In the genomic region with DNA sequence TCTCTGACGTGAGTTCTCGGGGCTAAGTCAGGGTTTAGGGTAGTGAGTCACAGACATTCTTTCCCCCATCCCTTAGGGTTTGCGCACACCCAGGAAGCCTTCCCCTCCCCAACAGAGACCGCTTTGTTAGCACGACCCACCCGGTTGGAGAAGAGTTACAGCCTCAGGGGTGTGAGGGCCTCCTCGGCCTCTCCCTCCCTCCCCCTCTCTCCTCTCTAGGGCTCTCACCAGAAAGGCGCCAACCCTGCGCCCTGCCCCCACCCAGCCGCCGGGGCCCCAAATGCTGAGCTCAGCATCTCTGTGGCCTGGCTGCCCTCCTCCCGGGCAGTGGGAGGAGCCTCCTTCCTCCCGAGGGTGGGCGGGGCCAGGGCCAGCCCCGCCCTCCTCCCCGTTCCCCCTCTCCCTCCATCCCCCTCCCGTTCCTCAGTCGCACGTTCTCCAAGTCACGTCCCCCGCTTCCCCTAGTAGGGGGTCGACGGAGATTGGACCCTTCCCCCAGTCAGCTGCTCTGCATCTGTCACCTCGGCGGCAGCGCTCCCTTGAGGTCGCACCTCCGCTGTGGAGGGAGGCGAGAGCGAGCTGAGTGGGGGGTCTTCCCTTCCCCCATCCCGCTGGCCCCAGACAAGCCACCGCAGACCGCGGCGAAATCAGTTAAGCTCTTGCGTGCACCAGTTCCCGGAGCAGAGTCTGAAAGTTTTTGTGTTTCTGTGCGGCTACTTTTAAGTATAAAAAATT, we compare ENCODE assay signal across 8 cellular contexts. TPM values are rescaled to one million over a fixed set of nuclear protein-coding genes. Genes with fewer than 3 reads are reported as not detected.
DNase-seq lines count a peak whose midpoint lies in the region; ATAC-seq and TF ChIP-seq lines count a peak whose summit lies in the region.

No MANE protein-coding gene starts in this region.

- H3K4me1 ChIP-seq in naive thymus-derived CD4-positive, alpha-beta T cell (ENCODE audit: control insufficient read depth in 2 of 2, insufficient read depth in 2 of 2, low read length in 2 of 2): peaks cover 45 to 63% of the 10 kb centered on the region in 2 donors

- H3K36me3 Mint-ChIP-seq in naive thymus-derived CD4-positive, alpha-beta T cell: no peaks in the 10 kb centered on the region

- H3K27ac Mint-ChIP-seq in naive thymus-derived CD4-positive, alpha-beta T cell: peak overlapping the region; percentile 87 to 97 (median 94)

- peaks cover 32 to 83% (median 67%) of the 10 kb centered on the region in 7 donors for H3K4me1 Mint-ChIP-seq in naive thymus-derived CD4-positive, alpha-beta T cell

- POLR2A ChIA-PET in naive thymus-derived CD4-positive, alpha-beta T cell (lab: Charles Lee): interaction anchor here (0.6 to 18.6 kb wide), 17 partner anchors 12 to 167 kb away, joined by 3 to 219 read pairs (median 5); a partner anchor contains a TSS

- peak; percentile 57 for ATAC-seq in GM19397 (IDR thresholded peaks at IDR 0.05; ENCODE audit: unreplicated experiment)
- peak; percentile 72 for ATAC-seq in HG03521 (IDR thresholded peaks at IDR 0.05; ENCODE audit: unreplicated experiment)
- peak; percentile 85 for ATAC-seq in naive thymus-derived CD4-positive, alpha-beta T cell

- CTCF ChIA-PET in naive thymus-derived CD4-positive, alpha-beta T cell (lab: Charles Lee): interaction anchor here (1.1 to 9.3 kb wide), 5 partner anchors 10 to 66 kb away, joined by 3 to 46 read pairs (median 7); a partner anchor contains a TSS

- H3K36me3 ChIP-seq in naive thymus-derived CD4-positive, alpha-beta T cell (ENCODE audit: control insufficient read depth in 2 of 3, insufficient read depth in 3 of 3, low read length in 3 of 3): no peaks in the 10 kb centered on the region

- H3K27me3 Mint-ChIP-seq in naive thymus-derived CD4-positive, alpha-beta T cell: no peaks in the 10 kb centered on the region

- intact Hi-C loops in naive thymus-derived CD4-positive, alpha-beta T cell (cut with micrococcal nuclease): loop anchor here (1.0 to 5.0 kb wide), 8 partner anchors 12 to 408 kb away; a partner anchor contains a TSS

- peak overlapping the region; percentile 68 for H3K4me3 ChIP-seq in naive thymus-derived CD4-positive, alpha-beta T cell (ENCODE audit: low read length)

- DNase-seq in OCI-M2 (lab: John Stamatoyannopoulos, UW; ENCODE audit: unreplicated experiment): peak; percentile 54
- DNase-seq in activated T-cell treated with anti-CD3 and anti-CD28 coated beads, Interleukin-2, amount 50 U/mL, for 48 hours: peak; percentile 96 to 97
- DNase-seq in fibroblast of gingiva (ENCODE audit: low read depth): peak; percentile 88
- DNase-seq in naive thymus-derived CD4-positive, alpha-beta T cell: peak; percentile 55 to 89 (median 63)
- DNase-seq in stimulated activated naive CD4-positive, alpha-beta T cell treated with Interleukin-2 at 50 U/mL for 16 hours (lab: John Stamatoyannopoulos, UW): peak; percentile 71

- H3K27me3 ChIP-seq in naive thymus-derived CD4-positive, alpha-beta T cell (ENCODE audit: control insufficient read depth in 2 of 2, insufficient read depth in 2 of 2, low read length in 2 of 2): no peaks in the 10 kb centered on the region

- peak overlapping the region; percentile 83 to 93 (median 90) for H3K4me3 Mint-ChIP-seq in naive thymus-derived CD4-positive, alpha-beta T cell

- TF ChIP-seq CTCF in C4-2B (conservative IDR thresholded peaks at IDR 0.05): no peak

- no peaks in the 10 kb centered on the region for H3K9me3 Mint-ChIP-seq in naive thymus-derived CD4-positive, alpha-beta T cell

- 0 out of 2 replicates have a peak overlapping the region, but pooled peaks have one; percentile 10 for H3K27ac ChIP-seq in C4-2B
- H3K27ac ChIP-seq in naive thymus-derived CD4-positive, alpha-beta T cell (ENCODE audit: low read depth, low read length): peak overlapping the region; percentile 78

- H3K9me3 ChIP-seq in naive thymus-derived CD4-positive, alpha-beta T cell (ENCODE audit: control insufficient read depth in 2 of 3, low read length in 3 of 3): no peaks in the 10 kb centered on the region

RNA-seq across cellular contexts. Expression of a gene that starts 13.0 kb away (rescaled TPM):
- total RNA-seq in naive thymus-derived CD4-positive, alpha-beta T cell: 100 to 1,000 TPM in 3 of 5 experiments, 10 to 100 TPM in 2; 25.4 to 335 (median 135) TPM
- 100 to 1,000 TPM in 1 of 2 donors, 10 to 100 TPM in 1; 80.4 to 219 TPM for polyA plus RNA-seq in naive thymus-derived CD4-positive, alpha-beta T cell

RNA-seq across cellular contexts. Expression of a gene that starts 44.7 kb away (rescaled TPM):
- 10 to 100 TPM; 19.4 to 33.1 (median 24.2) TPM for total RNA-seq in naive thymus-derived CD4-positive, alpha-beta T cell
- polyA plus RNA-seq in naive thymus-derived CD4-positive, alpha-beta T cell: 10 to 100 TPM; 25.2 to 27.1 TPM

RNA-seq across cellular contexts. Expression of a gene that starts 44.9 kb away (rescaled TPM):
- 100 to 1,000 TPM in 3 of 5 experiments, 10 to 100 TPM in 2; 85.5 to 131 (median 105) TPM for total RNA-seq in naive thymus-derived CD4-positive, alpha-beta T cell
- 100 to 1,000 TPM; 318 to 445 TPM for polyA plus RNA-seq in naive thymus-derived CD4-positive, alpha-beta T cell

Comparison
In these comparisons a context has a peak if more than half of its experiments do, and no peak if none do; other contexts are left out.
1. Peak in every context shown above with its lines: DNase-seq, ATAC-seq, H3K4me3 ChIP-seq and H3K27ac ChIP-seq.